2 cellular contexts compared by ENCODE assay signal in the genomic region with DNA sequence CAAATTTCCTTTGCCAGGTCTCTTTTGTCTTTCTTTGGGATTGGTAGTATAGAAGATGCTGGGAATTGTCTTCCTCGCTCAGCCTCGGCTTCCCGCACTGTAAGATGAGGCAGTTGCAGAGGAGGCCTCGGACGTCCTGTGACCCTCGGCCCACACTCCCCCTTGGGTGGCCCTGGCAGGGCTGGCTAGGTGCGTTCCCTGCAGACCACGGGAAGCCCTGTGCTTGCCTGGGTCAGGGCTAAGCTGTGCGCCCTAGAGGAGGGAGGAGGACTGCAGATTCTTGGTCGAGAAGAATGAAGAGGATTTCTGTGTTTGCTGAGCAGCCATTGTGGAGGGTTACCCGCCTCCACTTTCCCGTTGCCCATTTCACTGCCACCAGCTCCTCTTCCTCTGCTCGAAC.
TF ChIP-seq lines count a peak whose summit lies in the region.

No MANE protein-coding gene starts in this region.

TF ChIP-seq in GM23338, 12 proteins besides CTCF, POLR2A, EP300 and RAD21:
- TF ChIP-seq STAT1 (IDR thresholded peaks at IDR 0.05; ENCODE audit: unreplicated experiment) (no peak), EZH2phosphoT487 (IDR thresholded peaks at IDR 0.05; ENCODE audit: unreplicated experiment) (no peak), ZNF114 (CRISPR knock-in tag; IDR thresholded peaks at IDR 0.05) (no peak)
- TF ChIP-seq, protein P1, sequence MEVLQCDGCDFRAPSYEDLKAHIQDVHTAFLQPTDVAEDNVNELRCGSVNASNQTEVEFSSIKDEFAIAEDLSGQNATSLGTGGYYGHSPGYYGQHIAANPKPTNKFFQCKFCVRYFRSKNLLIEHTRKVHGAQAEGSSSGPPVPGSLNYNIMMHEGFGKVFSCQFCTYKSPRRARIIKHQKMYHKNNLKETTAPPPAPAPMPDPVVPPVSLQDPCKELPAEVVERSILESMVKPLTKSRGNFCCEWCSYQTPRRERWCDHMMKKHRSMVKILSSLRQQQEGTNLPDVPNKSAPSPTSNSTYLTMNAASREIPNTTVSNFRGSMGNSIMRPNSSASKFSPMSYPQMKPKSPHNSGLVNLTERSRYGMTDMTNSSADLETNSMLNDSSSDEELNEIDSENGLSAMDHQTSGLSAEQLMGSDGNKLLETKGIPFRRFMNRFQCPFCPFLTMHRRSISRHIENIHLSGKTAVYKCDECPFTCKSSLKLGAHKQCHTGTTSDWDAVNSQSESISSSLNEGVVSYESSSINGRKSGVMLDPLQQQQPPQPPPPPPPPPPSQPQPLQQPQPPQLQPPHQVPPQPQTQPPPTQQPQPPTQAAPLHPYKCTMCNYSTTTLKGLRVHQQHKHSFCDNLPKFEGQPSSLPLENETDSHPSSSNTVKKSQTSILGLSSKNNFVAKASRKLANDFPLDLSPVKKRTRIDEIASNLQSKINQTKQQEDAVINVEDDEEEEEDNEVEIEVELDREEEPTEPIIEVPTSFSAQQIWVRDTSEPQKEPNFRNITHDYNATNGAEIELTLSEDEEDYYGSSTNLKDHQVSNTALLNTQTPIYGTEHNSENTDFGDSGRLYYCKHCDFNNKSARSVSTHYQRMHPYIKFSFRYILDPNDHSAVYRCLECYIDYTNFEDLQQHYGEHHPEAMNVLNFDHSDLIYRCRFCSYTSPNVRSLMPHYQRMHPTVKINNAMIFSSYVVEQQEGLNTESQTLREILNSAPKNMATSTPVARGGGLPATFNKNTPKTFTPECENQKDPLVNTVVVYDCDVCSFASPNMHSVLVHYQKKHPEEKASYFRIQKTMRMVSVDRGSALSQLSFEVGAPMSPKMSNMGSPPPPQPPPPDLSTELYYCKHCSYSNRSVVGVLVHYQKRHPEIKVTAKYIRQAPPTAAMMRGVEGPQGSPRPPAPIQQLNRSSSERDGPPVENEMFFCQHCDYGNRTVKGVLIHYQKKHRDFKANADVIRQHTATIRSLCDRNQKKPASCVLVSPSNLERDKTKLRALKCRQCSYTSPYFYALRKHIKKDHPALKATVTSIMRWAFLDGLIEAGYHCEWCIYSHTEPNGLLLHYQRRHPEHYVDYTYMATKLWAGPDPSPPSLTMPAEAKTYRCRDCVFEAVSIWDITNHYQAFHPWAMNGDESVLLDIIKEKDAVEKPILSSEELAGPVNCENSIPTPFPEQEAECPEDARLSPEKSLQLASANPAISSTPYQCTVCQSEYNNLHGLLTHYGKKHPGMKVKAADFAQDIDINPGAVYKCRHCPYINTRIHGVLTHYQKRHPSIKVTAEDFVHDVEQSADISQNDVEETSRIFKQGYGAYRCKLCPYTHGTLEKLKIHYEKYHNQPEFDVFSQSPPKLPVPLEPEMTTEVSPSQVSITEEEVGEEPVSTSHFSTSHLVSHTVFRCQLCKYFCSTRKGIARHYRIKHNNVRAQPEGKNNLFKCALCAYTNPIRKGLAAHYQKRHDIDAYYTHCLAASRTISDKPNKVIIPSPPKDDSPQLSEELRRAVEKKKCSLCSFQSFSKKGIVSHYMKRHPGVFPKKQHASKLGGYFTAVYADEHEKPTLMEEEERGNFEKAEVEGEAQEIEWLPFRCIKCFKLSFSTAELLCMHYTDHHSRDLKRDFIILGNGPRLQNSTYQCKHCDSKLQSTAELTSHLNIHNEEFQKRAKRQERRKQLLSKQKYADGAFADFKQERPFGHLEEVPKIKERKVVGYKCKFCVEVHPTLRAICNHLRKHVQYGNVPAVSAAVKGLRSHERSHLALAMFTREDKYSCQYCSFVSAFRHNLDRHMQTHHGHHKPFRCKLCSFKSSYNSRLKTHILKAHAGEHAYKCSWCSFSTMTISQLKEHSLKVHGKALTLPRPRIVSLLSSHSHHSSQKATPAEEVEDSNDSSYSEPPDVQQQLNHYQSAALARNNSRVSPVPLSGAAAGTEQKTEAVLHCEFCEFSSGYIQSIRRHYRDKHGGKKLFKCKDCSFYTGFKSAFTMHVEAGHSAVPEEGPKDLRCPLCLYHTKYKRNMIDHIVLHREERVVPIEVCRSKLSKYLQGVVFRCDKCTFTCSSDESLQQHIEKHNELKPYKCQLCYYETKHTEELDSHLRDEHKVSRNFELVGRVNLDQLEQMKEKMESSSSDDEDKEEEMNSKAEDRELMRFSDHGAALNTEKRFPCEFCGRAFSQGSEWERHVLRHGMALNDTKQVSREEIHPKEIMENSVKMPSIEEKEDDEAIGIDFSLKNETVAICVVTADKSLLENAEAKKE (CRISPR knock-in tag; IDR thresholded peaks at IDR 0.05): no peak
TF ChIP-seq in GM23338: peak in this region for 0.

TF ChIP-seq in GM12878, 131 proteins besides CTCF, POLR2A, EP300 and RAD21:
- 0 out of 2 replicates have a peak, but pooled peaks have one; percentile 9 for TF ChIP-seq YY1 (IDR thresholded peaks at IDR 0.05; ENCODE audit: low read depth, low read length)
- TF ChIP-seq POLR2AphosphoS5 (IDR thresholded peaks at IDR 0.05; ENCODE audit: low read length): no peak
- TF ChIP-seq CREM (IDR thresholded peaks at IDR 0.05; ENCODE audit: low read depth): no peak
